ENCODE assay signal across 12 cellular contexts in the genomic region with DNA sequence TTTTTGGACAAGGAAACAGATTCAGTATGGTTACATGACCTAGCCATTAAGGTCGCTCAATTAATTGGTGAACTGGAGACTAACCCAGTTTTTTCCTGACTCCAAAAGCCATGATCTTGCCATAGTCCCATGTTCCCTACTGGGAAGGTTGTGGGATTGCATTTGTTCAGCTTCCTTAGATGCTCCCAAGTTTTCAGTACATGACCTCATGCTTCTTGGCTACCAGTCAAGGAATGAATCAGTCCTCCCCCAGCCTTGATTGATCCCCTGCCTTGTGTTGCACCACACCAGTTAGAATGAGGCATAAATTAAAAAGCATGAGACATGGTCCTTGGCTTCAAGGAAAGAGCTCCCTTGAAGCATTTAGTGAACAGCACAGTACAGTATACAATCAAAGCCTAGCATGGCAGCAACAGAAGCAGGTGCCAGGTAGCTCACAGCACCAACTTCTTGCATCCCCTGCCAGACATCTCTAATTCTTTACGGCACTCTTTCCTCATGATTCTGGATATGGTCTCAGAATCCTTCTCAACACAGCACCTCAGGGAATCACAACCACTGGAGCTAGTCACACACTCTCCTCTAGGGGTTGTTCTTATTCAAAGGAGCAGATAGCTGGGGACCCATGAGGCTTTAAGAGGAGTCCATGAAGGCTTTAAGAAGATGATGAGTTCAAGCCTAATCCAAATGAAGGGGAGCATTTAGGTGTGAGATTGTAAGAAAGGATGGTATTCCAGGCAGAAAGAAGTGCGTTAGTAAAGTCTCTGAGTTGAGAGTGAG.
A peak's percentile ranks its signal among the peaks of the same experiment; 100 is the strongest.
DNase-seq lines count a peak whose midpoint lies in the region; TF ChIP-seq lines count a peak whose summit lies in the region.
"Had no signal": no experiment of that assay in that cellular context is flagged by ENCODE, and none has a peak within 500 bp of the region (broad histone marks: within the 10 kb centered on the region; RNA-seq: fewer than 3 reads in every experiment).

No MANE protein-coding gene starts in this region.

- no peaks in the 10 kb centered on the region for H3K9me3 Mint-ChIP-seq in glutamatergic neuron (ENCODE audit: unreplicated experiment)
- no peaks in the 10 kb centered on the region for H3K9me3 Mint-ChIP-seq in activated naive CD8-positive, alpha-beta T cell treated with anti-CD3 and anti-CD28 coated beads for 36 hours

- CTCF ChIA-PET in PC-9 (lab: Charles Lee), result no interaction called here

- no peaks in the 10 kb centered on the region for H3K9me3 ChIP-seq in PC-9 (ENCODE audit: insufficient read depth, low read depth)

- H3K36me3 ChIP-seq in PC-9 (ENCODE audit: low read depth), result no peaks in the 10 kb centered on the region

- intact Hi-C loops in PC-9 (cut with micrococcal nuclease; ENCODE audit: unreplicated experiment), result no loop called here

- no peak for TF ChIP-seq CTCF in glutamatergic neuron (IDR thresholded peaks at IDR 0.05; ENCODE audit: partially characterized antibody, unreplicated experiment)
- no peak for TF ChIP-seq CTCF in PC-9 (conservative IDR thresholded peaks at IDR 0.05)

- no peaks in the 10 kb centered on the region for H3K9me2 ChIP-seq in PC-9 (ENCODE audit: insufficient read depth)

- DNase-seq in GOT3 (lab: John Stamatoyannopoulos, UW) (peak; percentile 27), amniotic stem cell (lab: John Stamatoyannopoulos, UW) (peak; percentile 20), glutamatergic neuron (no peak), skeletal muscle cell (ENCODE audit: low read depth) (peak; percentile 96), PC-9 (no peak)
- DNase-seq in activated naive CD4-positive, alpha-beta T cell treated with Interleukin-2 at 50 U/mL for 16 hours, result no peak
- no peak for DNase-seq in central memory CD4-positive, alpha-beta T cell
- DNase-seq in activated naive CD8-positive, alpha-beta T cell treated with anti-CD3 and anti-CD28 coated beads for 36 hours, result no peak
- DNase-seq: effector memory CD4-positive, alpha-beta T cell; NCI-H1092; stimulated activated CD8-positive, alpha-beta memory T cell treated with anti-CD3 and anti-CD28 coated beads, Interleukin-4, amount 100 ng/mL, for 48 hours had no signal

- H3K4me2 ChIP-seq in PC-9, result no peak overlapping the region

- peaks cover 1% of the 10 kb centered on the region for H3K27me3 Mint-ChIP-seq in glutamatergic neuron (ENCODE audit: unreplicated experiment)
- peaks cover 5% of the 10 kb centered on the region for H3K27me3 Mint-ChIP-seq in activated naive CD8-positive, alpha-beta T cell treated with anti-CD3 and anti-CD28 coated beads for 36 hours

- no peaks in the 10 kb centered on the region for H3K36me3 Mint-ChIP-seq in glutamatergic neuron (ENCODE audit: unreplicated experiment)
- no peaks in the 10 kb centered on the region for H3K36me3 Mint-ChIP-seq in activated naive CD8-positive, alpha-beta T cell treated with anti-CD3 and anti-CD28 coated beads for 36 hours

- no TSS peak for BruUV-seq in PC-9 (replicated peaks; lab: Mats Ljungman, UMichigan)

- peak overlapping the region; percentile 34 for H3K27ac Mint-ChIP-seq in glutamatergic neuron (ENCODE audit: unreplicated experiment)
- no peak overlapping the region for H3K27ac Mint-ChIP-seq in activated naive CD8-positive, alpha-beta T cell treated with anti-CD3 and anti-CD28 coated beads for 36 hours

- H4K20me1 ChIP-seq in PC-9 (ENCODE audit: insufficient read depth), result no peaks in the 10 kb centered on the region

- H2AFZ ChIP-seq in PC-9, result no peak overlapping the region

- H3K79me2 ChIP-seq in PC-9 (ENCODE audit: low read depth), result no peaks in the 10 kb centered on the region

- no peak overlapping the region for H3K27ac ChIP-seq in PC-9

- H3K4me3 ChIP-seq in skeletal muscle cell (ENCODE audit: low read depth, low read length), result no peak overlapping the region
- H3K4me3 ChIP-seq in PC-9, result no peak overlapping the region
- H3K4me3 ChIP-seq: lung had no signal

- peaks cover 2% of the 10 kb centered on the region for H3K4me1 Mint-ChIP-seq in glutamatergic neuron (ENCODE audit: low read depth, unreplicated experiment)
- no peaks in the 10 kb centered on the region for H3K4me1 Mint-ChIP-seq in activated naive CD8-positive, alpha-beta T cell treated with anti-CD3 and anti-CD28 coated beads for 36 hours

- no peaks in the 10 kb centered on the region for H3F3A ChIP-seq in PC-9 (ENCODE audit: insufficient read depth, low read depth)

- no peak overlapping the region for H3K4me3 Mint-ChIP-seq in glutamatergic neuron (ENCODE audit: unreplicated experiment)
- no peak overlapping the region for H3K4me3 Mint-ChIP-seq in activated naive CD8-positive, alpha-beta T cell treated with anti-CD3 and anti-CD28 coated beads for 36 hours

- H3K27me3 ChIP-seq in PC-9 (ENCODE audit: insufficient read depth, low read depth), result 0 out of 2 replicates have a peak, but pooled peaks cover 11% of the 10 kb centered on the region

- POLR2A ChIA-PET in PC-9 (lab: Charles Lee; ENCODE audit: unreplicated experiment), result no interaction called here

- H3K4me1 ChIP-seq in PC-9 (replicated peaks; ENCODE audit: insufficient read depth), result no peaks in the 10 kb centered on the region

Comparison
In these comparisons a context has a peak if more than half of its experiments do, and no peak if none do; other contexts are left out.
1. DNase-seq: peak in GOT3 (single experiment), amniotic stem cell (single experiment) and skeletal muscle cell (single experiment); none in glutamatergic neuron (single experiment), activated naive CD4-positive, alpha-beta T cell treated with Interleukin-2 at 50 U/mL for 16 hours (single experiment), PC-9 (0 of 2), central memory CD4-positive, alpha-beta T cell (single experiment) and activated naive CD8-positive, alpha-beta T cell treated with anti-CD3 and anti-CD28 coated beads for 36 hours (single experiment).